ENCODE assay signal across 1 cellular context in the genomic region with DNA sequence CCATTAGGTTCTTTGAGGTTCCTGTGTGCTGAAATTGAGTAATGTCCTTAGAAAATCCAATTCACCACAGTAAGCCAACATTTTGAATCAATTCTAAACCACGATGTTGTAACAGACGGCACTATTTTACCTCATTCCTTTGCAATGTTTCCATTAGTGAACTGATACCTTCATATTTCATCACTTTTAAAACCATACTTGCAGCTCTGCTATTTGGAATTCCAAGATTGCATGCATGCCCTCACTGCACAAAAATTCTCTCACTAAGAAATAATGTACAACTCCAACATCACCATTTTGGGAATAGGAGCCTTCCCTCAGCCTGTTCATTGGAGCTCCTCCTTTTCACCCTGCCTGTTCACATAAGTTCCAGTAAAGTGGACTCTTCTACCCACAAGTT.
TF ChIP-seq lines count a peak whose summit lies in the region.

No MANE protein-coding gene starts in this region.

TF ChIP-seq in K562, 482 proteins besides CTCF, POLR2A, EP300 and RAD21 (continued from another document):
- TF ChIP-seq, protein P1, sequence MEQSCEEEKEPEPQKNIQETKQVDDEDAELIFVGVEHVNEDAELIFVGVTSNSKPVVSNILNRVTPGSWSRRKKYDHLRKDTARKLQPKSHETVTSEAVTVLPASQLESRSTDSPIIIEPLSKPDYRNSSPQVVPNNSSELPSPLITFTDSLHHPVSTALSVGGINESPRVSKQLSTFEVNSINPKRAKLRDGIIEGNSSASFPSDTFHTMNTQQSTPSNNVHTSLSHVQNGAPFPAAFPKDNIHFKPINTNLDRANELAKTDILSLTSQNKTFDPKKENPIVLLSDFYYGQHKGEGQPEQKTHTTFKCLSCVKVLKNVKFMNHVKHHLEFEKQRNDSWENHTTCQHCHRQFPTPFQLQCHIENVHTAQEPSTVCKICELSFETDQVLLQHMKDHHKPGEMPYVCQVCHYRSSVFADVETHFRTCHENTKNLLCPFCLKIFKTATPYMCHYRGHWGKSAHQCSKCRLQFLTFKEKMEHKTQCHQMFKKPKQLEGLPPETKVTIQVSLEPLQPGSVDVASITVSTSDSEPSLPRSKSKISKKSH (CRISPR knock-in tag; IDR thresholded peaks at IDR 0.05): no peak
- TF ChIP-seq CEBPG (CRISPR knock-in tag; IDR thresholded peaks at IDR 0.05) (no peak), CEBPG (tag; conservative IDR thresholded peaks at IDR 0.05 in 1 of 2, IDR thresholded peaks at IDR 0.05 in 1 of 2) (peak in 1 of 2 experiments; percentile 44; a peak in 1 of 4 replicates), RNF2 (IDR thresholded peaks at IDR 0.05) (no peak)
